In the genomic region with DNA sequence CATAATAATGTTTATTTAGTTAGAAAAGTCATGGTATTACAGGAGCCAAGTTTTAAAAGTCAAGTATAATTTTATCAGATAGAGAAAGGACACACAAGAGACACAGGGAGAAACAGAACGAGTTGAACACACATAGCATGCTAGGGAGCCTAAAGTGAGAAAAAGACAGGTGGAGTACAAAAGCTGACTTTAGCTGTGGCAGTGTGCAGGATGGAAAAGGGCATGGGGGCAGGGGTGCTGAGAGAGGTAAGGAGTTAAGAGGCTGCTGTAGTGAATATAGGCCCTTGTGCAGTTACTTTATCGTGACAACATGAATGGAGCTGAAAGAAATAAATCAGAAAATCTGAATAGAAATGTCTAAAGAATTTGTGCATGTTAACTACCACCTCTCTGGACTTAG, we compare ENCODE assay signal across 15 cellular contexts. TPM values are rescaled to one million over a fixed set of nuclear protein-coding genes. Genes with fewer than 3 reads are reported as not detected.
DNase-seq lines count a peak whose midpoint lies in the region; ATAC-seq and TF ChIP-seq lines count a peak whose summit lies in the region.
"Had no signal": no experiment of that assay in that cellular context is flagged by ENCODE, and none has a peak within 500 bp of the region (broad histone marks: within the 10 kb centered on the region; RNA-seq: fewer than 3 reads in every experiment).

No MANE protein-coding gene starts in this region.

- no peak for TF ChIP-seq POLR2A in breast epithelium (IDR thresholded peaks at IDR 0.05)
- no peak for TF ChIP-seq POLR2A in sigmoid colon (IDR thresholded peaks at IDR 0.05)

- WGBS in sigmoid colon, 2 donors, result 92 to 94% methylated on average over 2 of the region's 2 CpGs

- ATAC-seq in T-helper 17 cell, result no peak
- ATAC-seq: CD8-positive, alpha-beta T cell had no signal

- H3K27ac Mint-ChIP-seq in T-helper 1 cell treated with Interleukin-12 subunit alpha and Interleukin-12 subunit beta and Interleukin-4 antibody, amounts not matched to agents 30 μg/mL and 1 μg/mL, for 36 hours, result peak overlapping the region; percentile 42
- H3K27ac Mint-ChIP-seq in MCF 10A (ENCODE audit: low read depth, unreplicated experiment) (peak overlapping the region; percentile 59), T-helper 17 cell (peak overlapping the region; percentile 45), chondrocyte (ENCODE audit: unreplicated experiment) (peak overlapping the region; percentile 13)
- H3K27ac Mint-ChIP-seq: CD8-positive, alpha-beta T cell had no signal

- intact Hi-C loops in MCF 10A (cut with micrococcal nuclease) (no loop called here), breast epithelium (cut with DNase I; ENCODE audit: low total_unique reads) (no loop called here), sigmoid colon (cut with DNase I) (no loop called here)

- no peaks in the 10 kb centered on the region for H3K9me3 Mint-ChIP-seq in T-helper 1 cell treated with Interleukin-12 subunit alpha and Interleukin-12 subunit beta and Interleukin-4 antibody, amounts not matched to agents 30 μg/mL and 1 μg/mL, for 36 hours
- H3K9me3 Mint-ChIP-seq in MCF 10A (ENCODE audit: unreplicated experiment) (no peaks in the 10 kb centered on the region), chondrocyte (ENCODE audit: low read depth) (no peaks in the 10 kb centered on the region)
- H3K9me3 Mint-ChIP-seq: CD14-positive monocyte; CD8-positive, alpha-beta T cell had no signal

- H3K27me3 Mint-ChIP-seq in T-helper 1 cell treated with Interleukin-12 subunit alpha and Interleukin-12 subunit beta and Interleukin-4 antibody, amounts not matched to agents 30 μg/mL and 1 μg/mL, for 36 hours (ENCODE audit: low read depth), result no peaks in the 10 kb centered on the region
- H3K27me3 Mint-ChIP-seq in MCF 10A (ENCODE audit: insufficient read depth, unreplicated experiment) (no peaks in the 10 kb centered on the region), T-helper 17 cell (no peaks in the 10 kb centered on the region), chondrocyte (ENCODE audit: low read depth) (no peaks in the 10 kb centered on the region)

- H3K9me3 ChIP-seq in breast epithelium (no peaks in the 10 kb centered on the region), T-helper 17 cell (ENCODE audit: control insufficient read depth, low read length, poor library complexity, severe bottlenecking) (no peaks in the 10 kb centered on the region), sigmoid colon (no peaks in the 10 kb centered on the region)
- H3K9me3 ChIP-seq: HAP-1 had no signal

- no TSS peak for BruUV-seq in MCF 10A (replicated peaks; lab: Mats Ljungman, UMichigan)

- no peak for DNase-seq in T-helper 1 cell
- no peak for DNase-seq in MCF 10A (ENCODE audit: unreplicated experiment)
- DNase-seq in breast epithelium (ENCODE audit: low spot score in 2 of 2), result no peak
- DNase-seq in T-helper 17 cell, result no peak
- no peak for DNase-seq in chondrocyte (ENCODE audit: low spot score)
- DNase-seq in sigmoid colon, result no peak
- DNase-seq in NCI-H2196 treated with DMSO at 0.1 percent for 48 hours (lab: John Stamatoyannopoulos, UW; ENCODE audit: unreplicated experiment), result no peak
- DNase-seq: CD8-positive, alpha-beta T cell; COR-L47; DMS53; GOT3 had no signal

- H3K4me1 ChIP-seq in breast epithelium, result no peaks in the 10 kb centered on the region
- no peaks in the 10 kb centered on the region for H3K4me1 ChIP-seq in sigmoid colon
- H3K4me1 ChIP-seq: HAP-1 had no signal

- H3K4me3 Mint-ChIP-seq in T-helper 1 cell treated with Interleukin-12 subunit alpha and Interleukin-12 subunit beta and Interleukin-4 antibody, amounts not matched to agents 30 μg/mL and 1 μg/mL, for 36 hours, result no peak overlapping the region
- H3K4me3 Mint-ChIP-seq in MCF 10A (ENCODE audit: unreplicated experiment) (no peak overlapping the region), T-helper 17 cell (no peak overlapping the region), chondrocyte (ENCODE audit: unreplicated experiment) (no peak overlapping the region)
- H3K4me3 Mint-ChIP-seq: CD14-positive monocyte; CD8-positive, alpha-beta T cell had no signal

- no peak for TF ChIP-seq EP300 in sigmoid colon (IDR thresholded peaks at IDR 0.05)

- no peak overlapping the region for H3K4me3 ChIP-seq in breast epithelium
- no peak overlapping the region for H3K4me3 ChIP-seq in sigmoid colon
- H3K4me3 ChIP-seq: HAP-1 had no signal

- no peaks in the 10 kb centered on the region for H3K36me3 ChIP-seq in breast epithelium
- peaks cover 3 to 90% (median 35%) of the 10 kb centered on the region in 4 donors for H3K36me3 ChIP-seq in sigmoid colon

- TF ChIP-seq CTCF in MCF 10A (IDR thresholded peaks at IDR 0.05; ENCODE audit: unreplicated experiment) (no peak), breast epithelium (IDR thresholded peaks at IDR 0.05) (no peak), chondrocyte (IDR thresholded peaks at IDR 0.05) (no peak), sigmoid colon (IDR thresholded peaks at IDR 0.05) (no peak)

- H3K4me1 Mint-ChIP-seq in T-helper 1 cell treated with Interleukin-12 subunit alpha and Interleukin-12 subunit beta and Interleukin-4 antibody, amounts not matched to agents 30 μg/mL and 1 μg/mL, for 36 hours (ENCODE audit: low read depth), result peaks cover 14% of the 10 kb centered on the region
- H3K4me1 Mint-ChIP-seq in MCF 10A (ENCODE audit: insufficient read depth, unreplicated experiment), result peaks cover 12% of the 10 kb centered on the region
- peaks cover 3% of the 10 kb centered on the region for H3K4me1 Mint-ChIP-seq in T-helper 17 cell
- peaks cover 17% of the 10 kb centered on the region for H3K4me1 Mint-ChIP-seq in chondrocyte (ENCODE audit: low read depth)
- H3K4me1 Mint-ChIP-seq: CD14-positive monocyte had no signal

- CTCF ChIA-PET in MCF 10A (lab: Yijun Ruan, JAX), result interaction anchor here (0.6 to 2.1 kb wide), 9 partner anchors 10 to 437 kb away, joined by 3 to 11 read pairs (median 4); no protein-coding TSS in a partner anchor

- POLR2A ChIA-PET in MCF 10A (lab: Yijun Ruan, JAX), result interaction anchor here (0.7 to 1.7 kb wide), 4 partner anchors 18 to 94 kb away, joined by 3 to 6 read pairs (median 4); a partner anchor contains a TSS

- H3K36me3 Mint-ChIP-seq in T-helper 1 cell treated with Interleukin-12 subunit alpha and Interleukin-12 subunit beta and Interleukin-4 antibody, amounts not matched to agents 30 μg/mL and 1 μg/mL, for 36 hours (ENCODE audit: low read depth), result peaks cover 61% of the 10 kb centered on the region
- H3K36me3 Mint-ChIP-seq in MCF 10A (ENCODE audit: insufficient read depth, unreplicated experiment), result peaks cover 86% of the 10 kb centered on the region
- H3K36me3 Mint-ChIP-seq in T-helper 17 cell (ENCODE audit: low read depth), result peaks cover 15% of the 10 kb centered on the region
- H3K36me3 Mint-ChIP-seq in chondrocyte (ENCODE audit: low read depth), result peaks cover 40% of the 10 kb centered on the region

- no peaks in the 10 kb centered on the region for H3K27me3 ChIP-seq in breast epithelium
- H3K27me3 ChIP-seq in sigmoid colon, result no peaks in the 10 kb centered on the region

- H3K27ac ChIP-seq in breast epithelium, result no peak overlapping the region
- H3K27ac ChIP-seq in sigmoid colon, result no peak overlapping the region
- H3K27ac ChIP-seq: 22Rv1 had no signal

RNA-seq across cellular contexts. Expression of a gene that starts 18.0 kb away (rescaled TPM):
- total RNA-seq in MCF 10A (2022), result 36.2 and 42.6 TPM in 2 replicates
- 10 to 100 TPM; 13.9 to 36.6 (median 26.5) TPM for total RNA-seq in breast epithelium
- total RNA-seq in T-helper 17 cell, result 10 to 100 TPM; 71.1 to 97.5 TPM
- 77.8 to 86.9 TPM (median 86.9 TPM) in 3 replicates for total RNA-seq in chondrocyte
- 10 to 100 TPM; 13.0 to 20.7 (median 16.0) TPM for total RNA-seq in sigmoid colon
- 100 to 1,000 TPM in 2 of 3 donors, 10 to 100 TPM in 1; 62.5 to 132 (median 131) TPM for polyA plus RNA-seq in sigmoid colon
